Comparison of ENCODE assay signal across 16 cellular contexts in the genomic region with DNA sequence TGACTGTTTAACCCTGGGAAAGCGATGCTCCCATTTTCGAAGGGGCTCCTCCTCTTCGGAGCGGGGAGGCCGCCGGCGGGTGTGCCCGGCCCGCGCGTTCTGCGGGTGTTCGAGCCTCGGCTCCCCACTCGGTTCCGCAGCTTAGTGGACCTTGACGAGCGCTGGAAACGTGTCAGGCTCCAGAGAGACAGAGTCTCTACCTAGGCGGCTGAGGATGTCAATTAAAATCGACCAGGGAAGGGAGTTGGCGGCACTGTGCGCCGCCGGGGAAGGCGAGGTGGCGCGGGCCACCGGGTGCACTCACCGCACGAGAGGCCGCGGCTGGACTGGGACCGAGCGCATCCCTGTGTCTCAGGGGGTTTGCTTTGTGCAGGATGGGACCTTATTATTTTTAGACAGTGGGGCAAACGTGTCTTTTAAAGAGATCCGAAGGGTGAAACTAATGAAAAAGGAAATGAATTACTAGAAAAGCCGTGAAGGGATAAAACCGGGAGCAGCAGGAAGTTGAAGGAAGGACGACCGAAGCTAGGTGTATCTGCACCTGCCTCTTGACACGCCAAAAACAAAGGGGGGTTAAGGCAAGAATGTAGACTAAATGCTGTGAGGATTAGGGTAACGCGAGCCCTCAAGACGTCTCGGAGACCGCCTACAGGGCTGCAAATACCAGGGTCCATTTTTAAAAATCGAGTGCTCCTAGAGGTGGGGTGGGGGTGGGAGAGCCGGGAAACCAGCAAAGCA. TPM values are rescaled to one million over a fixed set of nuclear protein-coding genes. Genes with fewer than 3 reads are reported as not detected.
DNase-seq lines count a peak whose midpoint lies in the region; ATAC-seq, FAIRE-seq and TF ChIP-seq lines count a peak whose summit lies in the region.
"Had no signal": no experiment of that assay in that cellular context is flagged by ENCODE, and none has a peak within 500 bp of the region (broad histone marks: within the 10 kb centered on the region; RNA-seq: fewer than 3 reads in every experiment).

No MANE protein-coding gene starts in this region.

- no peaks in the 10 kb centered on the region for H3F3A ChIP-seq in neural cell (ENCODE audit: insufficient read depth, low read length, poor library complexity, severe bottlenecking)

- H3K27ac ChIP-seq in coronary artery: no peak overlapping the region
- no peak overlapping the region for H3K27ac ChIP-seq in neural cell (ENCODE audit: low read length)
- H3K27ac ChIP-seq: cardiac muscle cell, left lung, skin epidermis, testis had no signal

- H3K9me3 ChIP-seq in ES-I3 (ENCODE audit: control insufficient read depth, insufficient read depth, low read length) (no peaks in the 10 kb centered on the region), neural cell (ENCODE audit: low read length) (no peaks in the 10 kb centered on the region)
- H3K9me3 ChIP-seq: left lung, testis had no signal

- TF ChIP-seq CTCF in coronary artery (IDR thresholded peaks at IDR 0.05): no peak
- TF ChIP-seq CTCF in neural cell (IDR thresholded peaks at IDR 0.05; ENCODE audit: poor library complexity, severe bottlenecking): no peak

- DNase-seq in DMS53 (lab: John Stamatoyannopoulos, UW) (peak; percentile 56), DMS53 treated with DMSO at 0.1 percent for 48 hours (lab: John Stamatoyannopoulos, UW; ENCODE audit: unreplicated experiment) (no peak), coronary artery (ENCODE audit: low spot score) (no peak), mesenteric fat pad (ENCODE audit: low spot score) (no peak), urothelium cell line (ENCODE audit: low spot score) (no peak)
- DNase-seq: activated naive CD4-positive, alpha-beta T cell treated with Interleukin-2 at 50 U/mL for 16 hours; COR-L47; left lung; testis had no signal

- peak overlapping the region; percentile 58 for H3K4me3 ChIP-seq in coronary artery
- no peak overlapping the region for H3K4me3 ChIP-seq in neural cell (ENCODE audit: low read length)
- H3K4me3 ChIP-seq: left lung, skin epidermis, testis had no signal

- no peak overlapping the region for H3K4me2 ChIP-seq in neural cell (ENCODE audit: low read length)

- FAIRE-seq in urothelium cell line (lab: Jason Lieb, UNC): no peak
- FAIRE-seq: A204.1 had no signal

- H3K9ac ChIP-seq in ES-I3 (ENCODE audit: low read depth, low read length) (peak overlapping the region; percentile 47; the same call in 1 of the 2 replicates), neural cell (ENCODE audit: low read length) (no peak overlapping the region)

- no peak for TF ChIP-seq RAD21 in neural cell (conservative IDR thresholded peaks at IDR 0.05)

- H3K36me3 ChIP-seq in ES-I3 (ENCODE audit: insufficient read depth, low read length): no peaks in the 10 kb centered on the region
- no peaks in the 10 kb centered on the region for H3K36me3 ChIP-seq in neural cell (ENCODE audit: insufficient read depth, low read length)
- H3K36me3 ChIP-seq: cardiac muscle cell, left lung had no signal

- peaks cover 100% of the 10 kb centered on the region for H3K27me3 ChIP-seq in neural cell (ENCODE audit: insufficient read depth, low read depth, low read length)

- H4K20me1 ChIP-seq in neural cell (ENCODE audit: insufficient read depth): peaks cover 2% of the 10 kb centered on the region

- H3K79me2 ChIP-seq in neural cell (replicated peaks; ENCODE audit: insufficient read depth, low read length): no peaks in the 10 kb centered on the region

- H3K9me2 ChIP-seq in neural cell (ENCODE audit: insufficient read depth, low read length): no peaks in the 10 kb centered on the region

- ATAC-seq in HG03439 (IDR thresholded peaks at IDR 0.05; ENCODE audit: unreplicated experiment): no peak
- ATAC-seq: left lung had no signal

- H3K4me1 ChIP-seq in ES-I3 (ENCODE audit: insufficient read depth, low read length): peaks cover 41% of the 10 kb centered on the region

- TF ChIP-seq EP300 in neural cell (conservative IDR thresholded peaks at IDR 0.05; ENCODE audit: poor library complexity, severe bottlenecking): no peak

- H2AFZ ChIP-seq in neural cell (ENCODE audit: low read depth, low read length): no peak overlapping the region

TF ChIP-seq in neural cell, 6 proteins besides CTCF, POLR2A, EP300 and RAD21:
- no peak for TF ChIP-seq SMC3 (conservative IDR thresholded peaks at IDR 0.05; ENCODE audit: poor library complexity)
- TF ChIP-seq EZH2 (IDR thresholded peaks at IDR 0.05; ENCODE audit: borderline replicate concordance, insufficient read depth, low read length, poor library complexity, severe bottlenecking): peak; percentile 61

RNA-seq across cellular contexts. Expression of a gene that starts 5.6 kb away (rescaled TPM):
- polyA plus RNA-seq in neural cell: not detected in 2 replicates
- polyA minus RNA-seq in neural cell: not detected in 2 replicates
- 0.06 TPM for total RNA-seq in mesenteric fat pad
- total RNA-seq: cardiac muscle cell; T-helper 1 cell treated with Interleukin-12 subunit alpha and Interleukin-12 subunit beta and Interleukin-4 antibody, amounts not matched to agents 30 ng/mL and 1 ng/mL, for 36 hours had no signal
